Comparison of ENCODE assay signal across 9 cellular contexts in genomic region chr6:30101423-30101938, GRCh38. TPM values are rescaled to one million over a fixed set of nuclear protein-coding genes. Genes with fewer than 3 reads are reported as not detected.
DNase-seq lines count a peak whose midpoint lies in the region; ATAC-seq, FAIRE-seq and TF ChIP-seq lines count a peak whose summit lies in the region.
"Had no signal": no experiment of that assay in that cellular context is flagged by ENCODE, and none has a peak within 500 bp of the region (broad histone marks: within the 10 kb centered on the region; RNA-seq: fewer than 3 reads in every experiment).

No MANE protein-coding gene starts in this region.

- intact Hi-C loops in PC-3 (cut with micrococcal nuclease), result loop anchor here (2.0 kb wide), 2 partner anchors 27 to 311 kb away; partner anchors contain the start of gene RNF39

- H3K9ac ChIP-seq in PC-3 (ENCODE audit: low read length), result peak overlapping the region; percentile 42

- TF ChIP-seq POLR2A in GM18505 (IDR thresholded peaks at IDR 0.05; ENCODE audit: borderline replicate concordance, extremely low read depth, insufficient read depth, insufficient read length), result no peak

- H2AFZ ChIP-seq in PC-3 (ENCODE audit: low read length), result peak overlapping the region; percentile 92

- FAIRE-seq in D721Med (lab: Jason Lieb, UNC), result no peak
- FAIRE-seq: islet of Langerhans had no signal

- H3K4me2 ChIP-seq in PC-3 (ENCODE audit: low read length), result peak overlapping the region; percentile 90

- BruUV-seq in PC-3 (replicated peaks; lab: Mats Ljungman, UMichigan), result TSS peak; percentile 80

- peak overlapping the region; percentile 75 for H3K4me3 ChIP-seq in PC-3 (ENCODE audit: low read length)
- peak overlapping the region; percentile 46 for H3K4me3 ChIP-seq in effector memory CD4-positive, alpha-beta T cell (ENCODE audit: insufficient read depth, low read depth, low read length, poor library complexity, severe bottlenecking)
- H3K4me3 ChIP-seq in muscle layer of duodenum (ENCODE audit: low read depth in 1 of 2, low read length in 2 of 2), result peak overlapping the region; percentile 52 to 59

- POLR2A ChIA-PET in PC-3 (lab: Charles Lee; ENCODE audit: unreplicated experiment), result interaction anchor here (0.7 to 1.0 kb wide), 2 partner anchors 41 to 259 kb away, joined by 3 to 5 read pairs; partner anchors contain the start of gene POLR1H

- no peaks in the 10 kb centered on the region for H4K20me1 ChIP-seq in PC-3 (ENCODE audit: low read length)

- H3K27me3 ChIP-seq in PC-3 (ENCODE audit: low read length), result no peaks in the 10 kb centered on the region
- H3K27me3 ChIP-seq in effector memory CD4-positive, alpha-beta T cell (replicated peaks; ENCODE audit: control insufficient read depth, insufficient read depth, low read length, poor library complexity, severe bottlenecking), result peaks cover 10% of the 10 kb centered on the region
- H3K27me3 ChIP-seq in muscle layer of duodenum (ENCODE audit: low read depth, low read length), result peaks cover 14% of the 10 kb centered on the region

- CTCF ChIA-PET in PC-3 (lab: Charles Lee), result interaction anchor here (0.6 to 4.8 kb wide), 4 partner anchors 25 to 190 kb away, joined by 3 to 107 read pairs (median 3); partner anchors contain the start of gene POLR1H

- H3K9me3 ChIP-seq in PC-3 (ENCODE audit: low read length), result no peaks in the 10 kb centered on the region
- H3K9me3 ChIP-seq in effector memory CD4-positive, alpha-beta T cell (ENCODE audit: control insufficient read depth, low read length), result no peaks in the 10 kb centered on the region
- no peaks in the 10 kb centered on the region for H3K9me3 ChIP-seq in muscle layer of duodenum (ENCODE audit: control insufficient read depth in 1 of 2, low read length in 2 of 2)

- H3K27ac ChIP-seq in PC-3 (ENCODE audit: low read length) (no peak overlapping the region), muscle layer of duodenum (ENCODE audit: low read length) (peak overlapping the region; percentile 10)
- no peak overlapping the region for H3K27ac ChIP-seq in effector memory CD4-positive, alpha-beta T cell (ENCODE audit: insufficient read depth, low read length, poor library complexity, severe bottlenecking)

- no peak for TF ChIP-seq CTCF in D721Med (IDR thresholded peaks at IDR 0.05; ENCODE audit: insufficient read depth, missing control alignments)
- TF ChIP-seq CTCF in PC-3 (conservative IDR thresholded peaks at IDR 0.05; ENCODE audit: low read depth, low read length), result no peak

- H3K4me1 ChIP-seq in PC-3 (ENCODE audit: insufficient read depth, low read length), result peaks cover 31% of the 10 kb centered on the region
- H3K4me1 ChIP-seq in effector memory CD4-positive, alpha-beta T cell (ENCODE audit: control insufficient read depth, insufficient read depth, low read length, poor library complexity, severe bottlenecking), result peaks cover 35% of the 10 kb centered on the region
- H3K4me1 ChIP-seq in muscle layer of duodenum (ENCODE audit: control insufficient read depth in 1 of 2, insufficient read depth in 2 of 2, low read length in 2 of 2), result peaks cover 19 to 33% of the 10 kb centered on the region in 2 donors

- peak; percentile 26 for DNase-seq in D721Med (ENCODE audit: insufficient read length, low spot score)
- DNase-seq in PC-3, result no peak
- no peak for DNase-seq in effector memory CD4-positive, alpha-beta T cell
- no peak for DNase-seq in NCI-H2081 treated with DMSO at 0.1 percent for 48 hours (lab: John Stamatoyannopoulos, UW)

- no peaks in the 10 kb centered on the region for H3K36me3 ChIP-seq in PC-3 (ENCODE audit: low read depth, low read length)
- H3K36me3 ChIP-seq in effector memory CD4-positive, alpha-beta T cell (ENCODE audit: control insufficient read depth, insufficient read depth, low read length), result no peaks in the 10 kb centered on the region
- no peaks in the 10 kb centered on the region for H3K36me3 ChIP-seq in muscle layer of duodenum (ENCODE audit: control insufficient read depth in 1 of 2, insufficient read depth in 2 of 2, low read length in 2 of 2)

- H3K9me2 ChIP-seq in PC-3 (replicated peaks; ENCODE audit: low read length), result no peaks in the 10 kb centered on the region

- peak; percentile 11 for ATAC-seq in PC-3
- no peak for ATAC-seq in GM18505 (IDR thresholded peaks at IDR 0.05; ENCODE audit: unreplicated experiment)
- no peak for ATAC-seq in GM18858 (IDR thresholded peaks at IDR 0.05; ENCODE audit: unreplicated experiment)
- no peak for ATAC-seq in HG03196 (IDR thresholded peaks at IDR 0.05; ENCODE audit: unreplicated experiment)

- no peaks in the 10 kb centered on the region for H3K79me2 ChIP-seq in PC-3 (ENCODE audit: low read length)

- H3F3A ChIP-seq in PC-3 (ENCODE audit: low read length, unreplicated experiment), result no peaks in the 10 kb centered on the region

RNA-seq across cellular contexts. Expression of gene TRIM31, which starts 11.4 kb away (rescaled TPM):
- total RNA-seq in PC-3 (2014; rRNA removed), result 0.11 and 0.52 TPM in 2 replicates

RNA-seq across cellular contexts. Expression of gene RNF39, which starts 25.9 kb away (rescaled TPM):
- 2.0 and 4.2 TPM in 2 replicates for total RNA-seq in PC-3 (2014; rRNA removed)

RNA-seq across cellular contexts. Expression of gene TRIM40, which starts 34.5 kb away (rescaled TPM):
- total RNA-seq in PC-3 (2014; rRNA removed), result not detected in 2 replicates

RNA-seq across cellular contexts. Expression of gene PPP1R11, which starts 34.5 kb away (rescaled TPM):
- 49.5 and 58.8 TPM in 2 replicates for total RNA-seq in PC-3 (2014; rRNA removed)

RNA-seq across cellular contexts. Expression of gene POLR1H, which starts 40.4 kb away (rescaled TPM):
- total RNA-seq in PC-3 (2014; rRNA removed), result 26.3 and 40.0 TPM in 2 replicates
